Comparison of ENCODE assay signal across 27 cellular contexts in genomic region chr4:3670521-3671519, GRCh38.
"Had no signal": no experiment of that assay in that cellular context is flagged by ENCODE, and none has a peak within 500 bp of the region (broad histone marks: within the 10 kb centered on the region; RNA-seq: fewer than 3 reads in every experiment).

No MANE protein-coding gene starts in this region.

- ATAC-seq: activated CD4-positive, CD25-positive, alpha-beta regulatory T cell treated with anti-CD3 and anti-CD28 coated beads, Interleukin-2, amount 50 U/mL, for 24 hours; activated CD8-positive, alpha-beta memory T cell treated with anti-CD3 and anti-CD28 coated beads, Interleukin-2, amount 10 ng/mL, durations not matched to agents 7 days and 5 days; activated CD8-positive, alpha-beta T cell treated with anti-CD3 and anti-CD28 coated beads for 36 hours; activated naive CD8-positive, alpha-beta T cell treated with anti-CD3 and anti-CD28 coated beads, Interleukin-2, amount 50 U/mL, for 24 hours; effector memory CD8-positive, alpha-beta T cell; esophagus mucosa; left lung; mucosa of descending colon; upper lobe of right lung had no signal

- H3K27ac ChIP-seq: brain microvascular endothelial cell, colonic mucosa, dorsolateral prefrontal cortex, left lung, SK-N-MC, thyroid gland, upper lobe of right lung had no signal

- H3K36me3 Mint-ChIP-seq: activated CD8-positive, alpha-beta memory T cell treated with anti-CD3 and anti-CD28 coated beads, Interleukin-2, amount 10 ng/mL, durations not matched to agents 7 days and 5 days had no signal

- DNase-seq: activated CD4-positive, alpha-beta T cell treated with anti-CD3 and anti-CD28 coated beads, Interleukin-2, amount 10 ng/mL, durations not matched to agents 24 days and 14 days; activated CD8-positive, alpha-beta memory T cell treated with anti-CD3 and anti-CD28 coated beads, Interleukin-2, amount 10 ng/mL, durations not matched to agents 7 days and 5 days; activated CD8-positive, alpha-beta T cell treated with anti-CD3 and anti-CD28 coated beads for 36 hours; activated effector memory CD4-positive, alpha-beta T cell treated with anti-CD3 and anti-CD28 coated beads, Interleukin-2, amount 50 U/mL, for 16 hours; activated naive CD4-positive, alpha-beta T cell treated with anti-CD3 and anti-CD28 coated beads, Interleukin-2, amount 50 U/mL, for 16 hours; activated naive CD8-positive, alpha-beta T cell treated with anti-CD3 and anti-CD28 coated beads, Interleukin-2, amount 50 U/mL, for 24 hours; activated T-cell treated with anti-CD3 and anti-CD28 coated beads for 4 hours; brain microvascular endothelial cell; colonic mucosa; effector memory CD8-positive, alpha-beta T cell; retina; stimulated activated CD4-positive, alpha-beta T cell treated with anti-CD3 and anti-CD28 coated beads, Interleukin-12 subunit alpha, Interleukin-12 subunit beta, amount 100 ng/mL, for 4 hours; stimulated activated CD4-positive, alpha-beta T cell treated with anti-CD3 and anti-CD28 coated beads, Interleukin-4, amount 100 ng/mL, for 4 hours; substantia nigra; thyroid gland; upper lobe of right lung had no signal

- H3K27ac Mint-ChIP-seq: activated CD4-positive, alpha-beta T cell treated with anti-CD3 and anti-CD28 coated beads, Interleukin-2, amount 10 ng/mL, durations not matched to agents 24 days and 14 days; activated CD8-positive, alpha-beta memory T cell treated with anti-CD3 and anti-CD28 coated beads, Interleukin-2, amount 10 ng/mL, durations not matched to agents 7 days and 5 days; activated CD8-positive, alpha-beta T cell treated with anti-CD3 and anti-CD28 coated beads for 36 hours; activated naive CD8-positive, alpha-beta T cell treated with anti-CD3 and anti-CD28 coated beads, Interleukin-2, amount 50 U/mL, for 24 hours; effector memory CD8-positive, alpha-beta T cell; memory B cell; progenitor cell of endocrine pancreas; stimulated activated naive CD8-positive, alpha-beta T cell treated with anti-CD3 and anti-CD28 coated beads, Interleukin-15, Interleukin-2, amounts not matched to agents 100 ng/mL and 50 ng/mL, for 24 hours had no signal

- H3K9me3 ChIP-seq: colonic mucosa, mucosa of descending colon, thyroid gland, upper lobe of right lung had no signal

- H3K4me1 ChIP-seq: colonic mucosa, left lung, thyroid gland, upper lobe of right lung had no signal

- H3K27me3 ChIP-seq: brain microvascular endothelial cell, colonic mucosa, thyroid gland, upper lobe of right lung had no signal

- H3K27me3 Mint-ChIP-seq: activated CD4-positive, alpha-beta T cell treated with anti-CD3 and anti-CD28 coated beads, Interleukin-2, amount 10 ng/mL, durations not matched to agents 24 days and 14 days; activated CD8-positive, alpha-beta memory T cell treated with anti-CD3 and anti-CD28 coated beads, Interleukin-2, amount 10 ng/mL, durations not matched to agents 7 days and 5 days had no signal

- H3K36me3 ChIP-seq: brain microvascular endothelial cell, colonic mucosa, left lung, thyroid gland, upper lobe of right lung had no signal

- H3K4me3 ChIP-seq: colonic mucosa, dorsolateral prefrontal cortex, left lung, mucosa of descending colon, SK-N-MC, thyroid gland, upper lobe of right lung had no signal

- H3K4me1 Mint-ChIP-seq: activated CD4-positive, alpha-beta T cell treated with anti-CD3 and anti-CD28 coated beads, Interleukin-2, amount 10 ng/mL, durations not matched to agents 24 days and 14 days; activated CD8-positive, alpha-beta memory T cell treated with anti-CD3 and anti-CD28 coated beads, Interleukin-2, amount 10 ng/mL, durations not matched to agents 7 days and 5 days; activated naive CD8-positive, alpha-beta T cell treated with anti-CD3 and anti-CD28 coated beads, Interleukin-2, amount 50 U/mL, for 24 hours; central memory CD8-positive, alpha-beta T cell had no signal

- H3K4me3 Mint-ChIP-seq: activated CD4-positive, alpha-beta T cell treated with anti-CD3 and anti-CD28 coated beads, Interleukin-2, amount 10 ng/mL, durations not matched to agents 24 days and 14 days; activated CD8-positive, alpha-beta memory T cell treated with anti-CD3 and anti-CD28 coated beads, Interleukin-2, amount 10 ng/mL, durations not matched to agents 7 days and 5 days; activated CD8-positive, alpha-beta T cell treated with anti-CD3 and anti-CD28 coated beads for 36 hours; activated naive CD8-positive, alpha-beta T cell treated with anti-CD3 and anti-CD28 coated beads, Interleukin-2, amount 50 U/mL, for 24 hours; central memory CD8-positive, alpha-beta T cell; effector memory CD8-positive, alpha-beta T cell; memory B cell; neural crest cell; stimulated activated naive CD8-positive, alpha-beta T cell treated with anti-CD3 and anti-CD28 coated beads, Interleukin-15, Interleukin-2, amounts not matched to agents 100 ng/mL and 50 ng/mL, for 24 hours had no signal
